In genomic region chr2:206716607-206717006, GRCh38 we compare ENCODE assay signal across 18 cellular contexts. TPM values are rescaled to one million over a fixed set of nuclear protein-coding genes. Genes with fewer than 3 reads are reported as not detected.
A peak's percentile ranks its signal among the peaks of the same experiment; 100 is the strongest.
DNase-seq lines count a peak whose midpoint lies in the region; ATAC-seq and TF ChIP-seq lines count a peak whose summit lies in the region.
"Had no signal": no experiment of that assay in that cellular context is flagged by ENCODE, and none has a peak within 500 bp of the region (broad histone marks: within the 10 kb centered on the region; RNA-seq: fewer than 3 reads in every experiment).

No MANE protein-coding gene starts in this region.

- H3K27me3 ChIP-seq in SK-N-SH (ENCODE audit: insufficient read depth), result no peaks in the 10 kb centered on the region
- H3K27me3 ChIP-seq: BLaER1 had no signal

- no peaks in the 10 kb centered on the region for H3K9me3 ChIP-seq in SK-N-SH
- H3K9me3 ChIP-seq: A549, BLaER1 had no signal

- POLR2A ChIA-PET in SK-N-SH (lab: Yijun Ruan, JAX), result no interaction called here

- H3K4me1 ChIP-seq in SK-N-SH (ENCODE audit: control insufficient read depth in 1 of 2, insufficient read depth in 2 of 2, low read depth in 1 of 2, low read length in 1 of 2), result peaks cover 0 to 9% of the 10 kb centered on the region in 2 experiments; a peak in 1 of 4 replicates
- H3K4me1 ChIP-seq: A549, BLaER1 had no signal

- H3K36me3 ChIP-seq in SK-N-SH (replicated peaks in 1 of 2; ENCODE audit: control insufficient read depth in 1 of 2, insufficient read depth in 2 of 2, low read length in 1 of 2), result no peaks in the 10 kb centered on the region
- H3K36me3 ChIP-seq: BLaER1 had no signal

- peaks cover 0 to 3% (median 0%) of the 10 kb centered on the region in 7 donors for H3K9me3 Mint-ChIP-seq in CD14-positive monocyte
- H3K9me3 Mint-ChIP-seq: CD4-positive, alpha-beta T cell; HFFc6 had no signal

- no peak overlapping the region for H3K4me3 Mint-ChIP-seq in CD14-positive monocyte
- H3K4me3 Mint-ChIP-seq: CD4-positive, alpha-beta T cell; HFFc6 had no signal

- peak overlapping the region in 1 of 2 experiments; percentile 43; a peak in 2 of 4 replicates for H3K27ac ChIP-seq in SK-N-SH (ENCODE audit: low read depth in 2 of 2, low read length in 1 of 2)
- H3K27ac ChIP-seq: A549, BLaER1 had no signal

- 11% methylated on average over 3 of the region's 3 CpGs for WGBS in SK-N-SH (ENCODE audit: low lambda C conversion rate)

- H3K4me2 ChIP-seq in SK-N-SH, result no peak overlapping the region
- H3K4me2 ChIP-seq: A549, BLaER1 had no signal

- peaks cover 14% of the 10 kb centered on the region for H3K4me1 Mint-ChIP-seq in CD14-positive monocyte

- H3K79me2 ChIP-seq in SK-N-SH (ENCODE audit: insufficient read depth), result no peaks in the 10 kb centered on the region

- ATAC-seq in GM19328 (IDR thresholded peaks at IDR 0.05; ENCODE audit: unreplicated experiment), result no peak
- ATAC-seq: A549, HepG2 had no signal

- H3K9ac ChIP-seq in SK-N-SH, result no peak overlapping the region
- H3K9ac ChIP-seq: BLaER1 had no signal

- DNase-seq in DMS 273 treated with DMSO at 0.1 percent for 48 hours (lab: John Stamatoyannopoulos, UW) (peak; percentile 56), NCI-H2171 treated with DMSO at 0.1 percent for 48 hours (lab: John Stamatoyannopoulos, UW) (peak; percentile 96), SK-N-SH (peak; percentile 68), CD14-positive monocyte (ENCODE audit: low spot score) (no peak), KBM-7 (no peak)
- DNase-seq: Calu3; CD4-positive, alpha-beta T cell; DMS153; DMS79 treated with DMSO at 0.1 percent for 48 hours; EL; GDM1; HCEC 1CT; HFFc6 had no signal

- in situ Hi-C loops in KBM-7 (cut with MboI; ENCODE audit: low pct_unique_long_range_greater_than_20kb, low sequenced_read_pairs), result no loop called here

- H3K36me3 Mint-ChIP-seq in CD14-positive monocyte, result no peaks in the 10 kb centered on the region

- no peak for TF ChIP-seq RAD21 in SK-N-SH (IDR thresholded peaks at IDR 0.05; ENCODE audit: low read length)

- no peak overlapping the region for H3K27ac Mint-ChIP-seq in CD14-positive monocyte
- H3K27ac Mint-ChIP-seq: CD4-positive, alpha-beta T cell; HFFc6 had no signal

- intact Hi-C loops in CD14-positive monocyte (cut with micrococcal nuclease), result no loop called here

- CTCF ChIA-PET in SK-N-SH (lab: Yijun Ruan, JAX), result interaction anchor here (1.0 to 1.6 kb wide), 3 partner anchors 15 to 49 kb away, joined by 3 read pairs; partner anchors contain the start of gene FASTKD2

- no peaks in the 10 kb centered on the region for H4K20me1 ChIP-seq in SK-N-SH (ENCODE audit: insufficient read depth)
- H4K20me1 ChIP-seq: BLaER1 had no signal

- H3K9me2 ChIP-seq in SK-N-SH, result no peaks in the 10 kb centered on the region

- TF ChIP-seq EP300 in SK-N-SH (IDR thresholded peaks at IDR 0.05; ENCODE audit: borderline replicate concordance in 1 of 2, low read depth in 1 of 2, low read length in 1 of 2), result peak in 1 of 2 experiments; percentile 83; a peak in 2 of 4 replicates

- TF ChIP-seq CTCF in SK-N-SH (IDR thresholded peaks at IDR 0.05), result no peak
- TF ChIP-seq CTCF in CD14-positive monocyte (IDR thresholded peaks at IDR 0.05), result no peak

- no peak overlapping the region for H2AFZ ChIP-seq in SK-N-SH (ENCODE audit: low read depth)

- no peak overlapping the region for H3K4me3 ChIP-seq in SK-N-SH (ENCODE audit: low read depth in 2 of 2, low read length in 1 of 2)
- H3K4me3 ChIP-seq: A549, BLaER1 had no signal

- H3F3A ChIP-seq in SK-N-SH (replicated peaks; ENCODE audit: insufficient read depth), result no peaks in the 10 kb centered on the region

- H3K27me3 Mint-ChIP-seq in CD14-positive monocyte (ENCODE audit: low read depth in 3 of 3), result peaks cover 0 to 2% (median 0%) of the 10 kb centered on the region in 3 donors

TF ChIP-seq in SK-N-SH, 30 proteins besides CTCF, POLR2A, EP300 and RAD21 (continues in another document):
- TF ChIP-seq RFX5 (IDR thresholded peaks at IDR 0.05; ENCODE audit: low read length) (no peak), NRF1 (IDR thresholded peaks at IDR 0.05; ENCODE audit: low read depth, low read length) (no peak), RXRA (IDR thresholded peaks at IDR 0.05; ENCODE audit: borderline replicate concordance, low read depth) (no peak), GATA2 (CRISPR knock-in tag; IDR thresholded peaks at IDR 0.05) (peak; percentile 92), TEAD4 (IDR thresholded peaks at IDR 0.05; ENCODE audit: borderline replicate concordance, insufficient read depth) (no peak), CHD2 (IDR thresholded peaks at IDR 0.05; ENCODE audit: low read length, partially characterized antibody) (peak; percentile 76), NFIC (IDR thresholded peaks at IDR 0.05; ENCODE audit: borderline replicate concordance) (no peak), RCOR1 (IDR thresholded peaks at IDR 0.05; ENCODE audit: low read length) (peak; percentile 68), TCF12 (IDR thresholded peaks at IDR 0.05) (0 out of 2 replicates have a peak, but pooled peaks have one; percentile 20), POLR2AphosphoS5 (IDR thresholded peaks at IDR 0.05; ENCODE audit: low read depth, low read length) (no peak), ELF1 (IDR thresholded peaks at IDR 0.05) (no peak), MAX (IDR thresholded peaks at IDR 0.05; ENCODE audit: low read depth) (no peak), EZH2phosphoT487 (IDR thresholded peaks at IDR 0.05; ENCODE audit: borderline replicate concordance, low read depth) (no peak), FOSL2 (IDR thresholded peaks at IDR 0.05; ENCODE audit: borderline replicate concordance, low read depth) (no peak), USF2 (IDR thresholded peaks at IDR 0.05; ENCODE audit: borderline replicate concordance, low read depth, low read length) (no peak), FOXJ3 (CRISPR knock-in tag; IDR thresholded peaks at IDR 0.05) (peak; percentile 75), JUND (IDR thresholded peaks at IDR 0.05) (no peak), MEF2A (IDR thresholded peaks at IDR 0.05; ENCODE audit: borderline replicate concordance, low read depth) (no peak), FOXM1 (IDR thresholded peaks at IDR 0.05; ENCODE audit: low read depth) (no peak), MXI1 (IDR thresholded peaks at IDR 0.05; ENCODE audit: low read depth, low read length) (no peak; the same call in 1 of the 2 replicates), SIN3A (IDR thresholded peaks at IDR 0.05; ENCODE audit: borderline replicate concordance, low read depth, low read length) (no peak)
- TF ChIP-seq, protein P1, sequence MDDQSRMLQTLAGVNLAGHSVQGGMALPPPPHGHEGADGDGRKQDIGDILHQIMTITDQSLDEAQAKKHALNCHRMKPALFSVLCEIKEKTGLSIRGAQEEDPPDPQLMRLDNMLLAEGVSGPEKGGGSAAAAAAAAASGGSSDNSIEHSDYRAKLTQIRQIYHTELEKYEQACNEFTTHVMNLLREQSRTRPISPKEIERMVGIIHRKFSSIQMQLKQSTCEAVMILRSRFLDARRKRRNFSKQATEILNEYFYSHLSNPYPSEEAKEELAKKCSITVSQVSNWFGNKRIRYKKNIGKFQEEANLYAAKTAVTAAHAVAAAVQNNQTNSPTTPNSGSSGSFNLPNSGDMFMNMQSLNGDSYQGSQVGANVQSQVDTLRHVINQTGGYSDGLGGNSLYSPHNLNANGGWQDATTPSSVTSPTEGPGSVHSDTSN (IDR thresholded peaks at IDR 0.05), result no peak
- TF ChIP-seq, protein P2, sequence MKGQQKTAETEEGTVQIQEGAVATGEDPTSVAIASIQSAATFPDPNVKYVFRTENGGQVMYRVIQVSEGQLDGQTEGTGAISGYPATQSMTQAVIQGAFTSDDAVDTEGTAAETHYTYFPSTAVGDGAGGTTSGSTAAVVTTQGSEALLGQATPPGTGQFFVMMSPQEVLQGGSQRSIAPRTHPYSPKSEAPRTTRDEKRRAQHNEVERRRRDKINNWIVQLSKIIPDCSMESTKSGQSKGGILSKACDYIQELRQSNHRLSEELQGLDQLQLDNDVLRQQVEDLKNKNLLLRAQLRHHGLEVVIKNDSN (IDR thresholded peaks at IDR 0.05; ENCODE audit: borderline replicate concordance, low read depth), result no peak
- TF ChIP-seq, protein P3, sequence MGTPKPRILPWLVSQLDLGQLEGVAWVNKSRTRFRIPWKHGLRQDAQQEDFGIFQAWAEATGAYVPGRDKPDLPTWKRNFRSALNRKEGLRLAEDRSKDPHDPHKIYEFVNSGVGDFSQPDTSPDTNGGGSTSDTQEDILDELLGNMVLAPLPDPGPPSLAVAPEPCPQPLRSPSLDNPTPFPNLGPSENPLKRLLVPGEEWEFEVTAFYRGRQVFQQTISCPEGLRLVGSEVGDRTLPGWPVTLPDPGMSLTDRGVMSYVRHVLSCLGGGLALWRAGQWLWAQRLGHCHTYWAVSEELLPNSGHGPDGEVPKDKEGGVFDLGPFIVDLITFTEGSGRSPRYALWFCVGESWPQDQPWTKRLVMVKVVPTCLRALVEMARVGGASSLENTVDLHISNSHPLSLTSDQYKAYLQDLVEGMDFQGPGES (IDR thresholded peaks at IDR 0.05; ENCODE audit: low read depth, low read length), result no peak

RNA-seq across cellular contexts. Expression of gene DYTN, which starts 1.6 kb away (rescaled TPM):
- not detected in 2 replicates for polyA plus RNA-seq in SK-N-SH (2012; rRNA removed)
- polyA plus RNA-seq in SK-N-SH (2012; cell fraction: cytosol; rRNA removed), result not detected in 2 replicates
- not detected in 2 replicates for polyA plus RNA-seq in SK-N-SH (2012; cell fraction: nucleus; rRNA removed)
- not detected for polyA plus RNA-seq in CD14-positive monocyte
- polyA plus RNA-seq: A549, AG04450, HepG2 had no signal

RNA-seq across cellular contexts. Expression of gene MDH1B, which starts 48.5 kb away (rescaled TPM):
- polyA plus RNA-seq in SK-N-SH (2012; rRNA removed) (1.7 and 2.8 TPM in 2 replicates), CD14-positive monocyte (not detected)
- polyA plus RNA-seq in SK-N-SH (2012; cell fraction: cytosol; rRNA removed), result 2.2 and 2.6 TPM in 2 replicates
- 2.5 and 3.6 TPM in 2 replicates for polyA plus RNA-seq in SK-N-SH (2012; cell fraction: nucleus; rRNA removed)

RNA-seq across cellular contexts. Expression of gene FASTKD2, which starts 48.8 kb away (rescaled TPM):
- 15.1 and 22.8 TPM in 2 replicates for polyA plus RNA-seq in SK-N-SH (2012; rRNA removed)
- polyA plus RNA-seq in SK-N-SH (2012; cell fraction: cytosol; rRNA removed), result 18.2 and 18.3 TPM in 2 replicates
- polyA plus RNA-seq in SK-N-SH (2012; cell fraction: nucleus; rRNA removed), result 18.8 and 37.6 TPM in 2 replicates
- 10 to 100 TPM; 11.3 to 12.7 TPM for polyA plus RNA-seq in CD14-positive monocyte

Comparison
In these comparisons a context has a peak if more than half of its experiments do, and no peak if none do; other contexts are left out.
1. DNase-seq: peak in DMS 273 treated with DMSO at 0.1 percent for 48 hours (single experiment), NCI-H2171 treated with DMSO at 0.1 percent for 48 hours (single experiment) and SK-N-SH (single experiment); none in CD14-positive monocyte (single experiment) and KBM-7 (single experiment).